Comparison of ENCODE assay signal across 8 cellular contexts in the genomic region with DNA sequence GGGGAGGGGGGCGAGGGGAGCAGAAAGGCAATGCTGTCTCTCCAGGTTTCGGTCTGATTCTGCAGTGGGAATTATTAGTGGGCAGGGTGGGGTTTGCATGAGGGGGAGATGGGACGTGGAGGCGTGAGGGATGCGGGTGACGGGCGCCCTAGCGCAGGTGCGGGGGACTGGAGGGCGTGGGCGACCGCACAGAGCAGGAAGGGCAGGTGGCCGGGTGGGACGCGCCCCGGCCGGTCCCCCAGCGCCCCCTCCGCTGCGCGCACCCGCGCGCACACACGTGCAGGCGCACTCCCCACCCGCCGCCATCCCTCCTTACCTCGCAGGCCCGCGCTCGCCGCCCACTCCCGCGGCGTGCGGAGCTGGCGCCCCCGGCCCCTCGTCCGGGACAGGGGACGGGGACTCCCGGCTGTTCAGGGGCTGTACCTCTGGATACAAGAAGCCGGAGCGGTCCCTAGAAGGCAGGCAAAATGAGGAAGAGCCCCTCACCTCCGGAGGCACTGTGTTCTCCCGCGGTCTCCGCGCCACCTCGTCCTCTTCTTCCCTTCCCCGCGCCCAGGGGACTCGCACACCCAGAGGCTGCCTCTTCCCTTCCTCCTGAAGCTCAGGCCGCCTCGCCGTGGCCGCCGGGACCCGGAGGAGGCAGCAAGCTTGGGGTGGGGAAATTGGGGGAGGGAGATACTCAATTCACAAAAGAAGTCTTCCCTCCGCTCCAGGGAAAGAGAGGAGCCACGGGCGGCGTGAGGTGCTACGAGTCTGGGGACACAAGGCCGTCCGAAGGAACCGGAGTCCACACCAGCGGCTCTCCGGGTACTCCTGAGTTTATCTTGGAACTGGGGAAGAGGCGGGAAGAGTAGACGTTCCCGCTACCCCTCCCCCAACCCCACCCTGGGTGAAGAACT. TPM values are rescaled to one million over a fixed set of nuclear protein-coding genes. Genes with fewer than 3 reads are reported as not detected.
A peak's percentile ranks its signal among the peaks of the same experiment; 100 is the strongest.
DNase-seq lines count a peak whose midpoint lies in the region; ATAC-seq lines count a peak whose summit lies in the region.

No MANE protein-coding gene starts in this region.

- H3K4me1 ChIP-seq in BLaER1 treated with 17β-estradiol and CSF1 and Interleukin-3, amounts not matched to agents 10 nM and 100 nM, result peaks cover 0 to 11% (median 5%) of the 10 kb centered on the region in 10 experiments; a peak in 7 of 20 replicates
- peaks cover 21% of the 10 kb centered on the region for H3K4me1 ChIP-seq in HUES48 (ENCODE audit: control insufficient read depth, insufficient read depth, low read length)

- H4K20me1 ChIP-seq in BLaER1 treated with 17β-estradiol and CSF1 and Interleukin-3, amounts not matched to agents 10 nM and 100 nM, result no peaks in the 10 kb centered on the region

- peaks cover 66 to 75% (median 71%) of the 10 kb centered on the region in 3 donors for H3K27me3 Mint-ChIP-seq in naive B cell

- 0 out of 22 replicates have a peak overlapping the region, but pooled peaks of 1 of the 11 experiments have one; percentile 23 for H3K27ac ChIP-seq in BLaER1 treated with 17β-estradiol and CSF1 and Interleukin-3, amounts not matched to agents 10 nM and 100 nM
- H3K27ac ChIP-seq in HUES48 (ENCODE audit: low read depth, low read length), result no peak overlapping the region
- peak overlapping the region; percentile 69 for H3K27ac ChIP-seq in cingulate gyrus (ENCODE audit: low read depth, low read length)

- peak overlapping the region; percentile 80 to 94 (median 87) for H3K4me3 Mint-ChIP-seq in naive B cell

- peak overlapping the region in 1 of 6 donors; percentile 24 for H3K27ac Mint-ChIP-seq in naive B cell

- peak overlapping the region in 9 of 11 experiments; percentile 31 to 74 (median 57); a peak in 16 of 22 replicates for H3K9ac ChIP-seq in BLaER1 treated with 17β-estradiol and CSF1 and Interleukin-3, amounts not matched to agents 10 nM and 100 nM
- H3K9ac ChIP-seq in HUES48 (ENCODE audit: low read depth, low read length), result no peak overlapping the region

- H3K27me3 ChIP-seq in BLaER1 treated with 17β-estradiol and CSF1 and Interleukin-3, amounts not matched to agents 10 nM and 100 nM, result peaks cover 38 to 47% (median 44%) of the 10 kb centered on the region in 11 experiments
- peaks cover 72% of the 10 kb centered on the region for H3K27me3 ChIP-seq in HUES48 (ENCODE audit: control insufficient read depth, insufficient read depth, low read length)

- no peak for DNase-seq in naive B cell
- no peak for DNase-seq in epidermal melanocyte (ENCODE audit: insufficient read length, low spot score)
- no peak for DNase-seq in activated CD8-positive, alpha-beta memory T cell treated with anti-CD3 and anti-CD28 coated beads for 24 hours
- DNase-seq in medulla oblongata (ENCODE audit: extremely low spot score), result no peak

- H3K4me2 ChIP-seq in BLaER1 treated with 17β-estradiol and CSF1 and Interleukin-3, amounts not matched to agents 10 nM and 100 nM, result peak overlapping the region; percentile 90 to 99 (median 97)

- ATAC-seq in naive B cell (ENCODE audit: low read depth in 2 of 2) (peak; percentile 18 to 32), GM18873 (IDR thresholded peaks at IDR 0.05; ENCODE audit: low FRiP score, unreplicated experiment) (no peak)

- H3K36me3 Mint-ChIP-seq in naive B cell, result peaks cover 0 to 17% of the 10 kb centered on the region in 2 donors

- H3K9me3 Mint-ChIP-seq in naive B cell, result peaks cover 0 to 21% (median 8%) of the 10 kb centered on the region in 7 donors

- H3K4me1 Mint-ChIP-seq in naive B cell, result peaks cover 20 to 28% (median 23%) of the 10 kb centered on the region in 3 donors

- H3K36me3 ChIP-seq in BLaER1 treated with 17β-estradiol and CSF1 and Interleukin-3, amounts not matched to agents 10 nM and 100 nM, result no peaks in the 10 kb centered on the region
- no peaks in the 10 kb centered on the region for H3K36me3 ChIP-seq in HUES48 (ENCODE audit: control insufficient read depth, insufficient read depth, low read length)

- no peaks in the 10 kb centered on the region; a peak in 1 of 22 replicates for H3K9me3 ChIP-seq in BLaER1 treated with 17β-estradiol and CSF1 and Interleukin-3, amounts not matched to agents 10 nM and 100 nM (replicated peaks in 1 of 11)
- H3K9me3 ChIP-seq in HUES48 (ENCODE audit: control insufficient read depth, insufficient read depth, low read length), result no peaks in the 10 kb centered on the region

- peak overlapping the region; percentile 60 to 75 (median 69) for H3K4me3 ChIP-seq in BLaER1 treated with 17β-estradiol and CSF1 and Interleukin-3, amounts not matched to agents 10 nM and 100 nM
- H3K4me3 ChIP-seq in HUES48 (ENCODE audit: low read depth, low read length), result peak overlapping the region; percentile 57

RNA-seq across cellular contexts. Expression of gene GABRB2, which starts 1.3 kb away (rescaled TPM):
- polyA plus RNA-seq in naive B cell (ENCODE audit: low read depth in 6 of 6), result under 1 TPM in 4 of 6 donors, not detected in 2; 0.11 to 0.58 (median 0.21) TPM
